2 cellular contexts compared by ENCODE assay signal in the genomic region with DNA sequence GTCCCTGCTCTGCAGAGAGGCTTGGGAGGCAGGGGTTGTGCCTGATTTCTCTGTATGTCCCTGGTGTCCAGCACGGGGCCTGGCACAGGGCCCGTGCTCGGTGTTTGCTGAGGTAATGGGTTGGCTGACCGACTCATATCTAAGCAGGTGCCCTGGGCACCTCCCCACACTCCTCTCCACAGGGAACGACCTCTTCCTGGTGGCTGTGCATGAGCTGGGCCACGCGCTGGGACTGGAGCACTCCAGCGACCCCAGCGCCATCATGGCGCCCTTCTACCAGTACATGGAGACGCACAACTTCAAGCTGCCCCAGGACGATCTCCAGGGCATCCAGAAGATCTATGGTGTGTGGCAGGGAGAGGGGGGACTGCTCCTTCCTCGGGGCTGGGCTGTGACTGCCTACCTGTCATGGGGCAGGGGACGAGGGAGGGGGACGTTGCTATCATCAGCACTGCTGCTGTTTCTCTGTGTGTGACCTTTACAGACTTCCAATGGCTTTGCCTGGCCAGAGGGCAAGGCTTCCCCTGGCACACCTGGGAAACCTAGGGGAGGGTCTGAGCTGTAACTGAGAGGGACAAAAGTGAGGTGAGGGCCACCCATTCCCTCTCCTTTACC.
TF ChIP-seq lines count a peak whose summit lies in the region.

No MANE protein-coding gene starts in this region.

TF ChIP-seq in GM23338, 12 proteins besides CTCF, POLR2A, EP300 and RAD21:
- TF ChIP-seq STAT1 (IDR thresholded peaks at IDR 0.05; ENCODE audit: unreplicated experiment), result no peak
- TF ChIP-seq, protein P1, sequence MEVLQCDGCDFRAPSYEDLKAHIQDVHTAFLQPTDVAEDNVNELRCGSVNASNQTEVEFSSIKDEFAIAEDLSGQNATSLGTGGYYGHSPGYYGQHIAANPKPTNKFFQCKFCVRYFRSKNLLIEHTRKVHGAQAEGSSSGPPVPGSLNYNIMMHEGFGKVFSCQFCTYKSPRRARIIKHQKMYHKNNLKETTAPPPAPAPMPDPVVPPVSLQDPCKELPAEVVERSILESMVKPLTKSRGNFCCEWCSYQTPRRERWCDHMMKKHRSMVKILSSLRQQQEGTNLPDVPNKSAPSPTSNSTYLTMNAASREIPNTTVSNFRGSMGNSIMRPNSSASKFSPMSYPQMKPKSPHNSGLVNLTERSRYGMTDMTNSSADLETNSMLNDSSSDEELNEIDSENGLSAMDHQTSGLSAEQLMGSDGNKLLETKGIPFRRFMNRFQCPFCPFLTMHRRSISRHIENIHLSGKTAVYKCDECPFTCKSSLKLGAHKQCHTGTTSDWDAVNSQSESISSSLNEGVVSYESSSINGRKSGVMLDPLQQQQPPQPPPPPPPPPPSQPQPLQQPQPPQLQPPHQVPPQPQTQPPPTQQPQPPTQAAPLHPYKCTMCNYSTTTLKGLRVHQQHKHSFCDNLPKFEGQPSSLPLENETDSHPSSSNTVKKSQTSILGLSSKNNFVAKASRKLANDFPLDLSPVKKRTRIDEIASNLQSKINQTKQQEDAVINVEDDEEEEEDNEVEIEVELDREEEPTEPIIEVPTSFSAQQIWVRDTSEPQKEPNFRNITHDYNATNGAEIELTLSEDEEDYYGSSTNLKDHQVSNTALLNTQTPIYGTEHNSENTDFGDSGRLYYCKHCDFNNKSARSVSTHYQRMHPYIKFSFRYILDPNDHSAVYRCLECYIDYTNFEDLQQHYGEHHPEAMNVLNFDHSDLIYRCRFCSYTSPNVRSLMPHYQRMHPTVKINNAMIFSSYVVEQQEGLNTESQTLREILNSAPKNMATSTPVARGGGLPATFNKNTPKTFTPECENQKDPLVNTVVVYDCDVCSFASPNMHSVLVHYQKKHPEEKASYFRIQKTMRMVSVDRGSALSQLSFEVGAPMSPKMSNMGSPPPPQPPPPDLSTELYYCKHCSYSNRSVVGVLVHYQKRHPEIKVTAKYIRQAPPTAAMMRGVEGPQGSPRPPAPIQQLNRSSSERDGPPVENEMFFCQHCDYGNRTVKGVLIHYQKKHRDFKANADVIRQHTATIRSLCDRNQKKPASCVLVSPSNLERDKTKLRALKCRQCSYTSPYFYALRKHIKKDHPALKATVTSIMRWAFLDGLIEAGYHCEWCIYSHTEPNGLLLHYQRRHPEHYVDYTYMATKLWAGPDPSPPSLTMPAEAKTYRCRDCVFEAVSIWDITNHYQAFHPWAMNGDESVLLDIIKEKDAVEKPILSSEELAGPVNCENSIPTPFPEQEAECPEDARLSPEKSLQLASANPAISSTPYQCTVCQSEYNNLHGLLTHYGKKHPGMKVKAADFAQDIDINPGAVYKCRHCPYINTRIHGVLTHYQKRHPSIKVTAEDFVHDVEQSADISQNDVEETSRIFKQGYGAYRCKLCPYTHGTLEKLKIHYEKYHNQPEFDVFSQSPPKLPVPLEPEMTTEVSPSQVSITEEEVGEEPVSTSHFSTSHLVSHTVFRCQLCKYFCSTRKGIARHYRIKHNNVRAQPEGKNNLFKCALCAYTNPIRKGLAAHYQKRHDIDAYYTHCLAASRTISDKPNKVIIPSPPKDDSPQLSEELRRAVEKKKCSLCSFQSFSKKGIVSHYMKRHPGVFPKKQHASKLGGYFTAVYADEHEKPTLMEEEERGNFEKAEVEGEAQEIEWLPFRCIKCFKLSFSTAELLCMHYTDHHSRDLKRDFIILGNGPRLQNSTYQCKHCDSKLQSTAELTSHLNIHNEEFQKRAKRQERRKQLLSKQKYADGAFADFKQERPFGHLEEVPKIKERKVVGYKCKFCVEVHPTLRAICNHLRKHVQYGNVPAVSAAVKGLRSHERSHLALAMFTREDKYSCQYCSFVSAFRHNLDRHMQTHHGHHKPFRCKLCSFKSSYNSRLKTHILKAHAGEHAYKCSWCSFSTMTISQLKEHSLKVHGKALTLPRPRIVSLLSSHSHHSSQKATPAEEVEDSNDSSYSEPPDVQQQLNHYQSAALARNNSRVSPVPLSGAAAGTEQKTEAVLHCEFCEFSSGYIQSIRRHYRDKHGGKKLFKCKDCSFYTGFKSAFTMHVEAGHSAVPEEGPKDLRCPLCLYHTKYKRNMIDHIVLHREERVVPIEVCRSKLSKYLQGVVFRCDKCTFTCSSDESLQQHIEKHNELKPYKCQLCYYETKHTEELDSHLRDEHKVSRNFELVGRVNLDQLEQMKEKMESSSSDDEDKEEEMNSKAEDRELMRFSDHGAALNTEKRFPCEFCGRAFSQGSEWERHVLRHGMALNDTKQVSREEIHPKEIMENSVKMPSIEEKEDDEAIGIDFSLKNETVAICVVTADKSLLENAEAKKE (CRISPR knock-in tag; IDR thresholded peaks at IDR 0.05), result no peak
- TF ChIP-seq CREB1 (CRISPR knock-in tag; IDR thresholded peaks at IDR 0.05; ENCODE audit: low read depth), result no peak
- no peak for TF ChIP-seq REST (IDR thresholded peaks at IDR 0.05; ENCODE audit: unreplicated experiment)
- TF ChIP-seq, protein P2, sequence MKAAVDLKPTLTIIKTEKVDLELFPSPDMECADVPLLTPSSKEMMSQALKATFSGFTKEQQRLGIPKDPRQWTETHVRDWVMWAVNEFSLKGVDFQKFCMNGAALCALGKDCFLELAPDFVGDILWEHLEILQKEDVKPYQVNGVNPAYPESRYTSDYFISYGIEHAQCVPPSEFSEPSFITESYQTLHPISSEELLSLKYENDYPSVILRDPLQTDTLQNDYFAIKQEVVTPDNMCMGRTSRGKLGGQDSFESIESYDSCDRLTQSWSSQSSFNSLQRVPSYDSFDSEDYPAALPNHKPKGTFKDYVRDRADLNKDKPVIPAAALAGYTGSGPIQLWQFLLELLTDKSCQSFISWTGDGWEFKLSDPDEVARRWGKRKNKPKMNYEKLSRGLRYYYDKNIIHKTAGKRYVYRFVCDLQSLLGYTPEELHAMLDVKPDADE (IDR thresholded peaks at IDR 0.05), result no peak
- TF ChIP-seq EZH2 (IDR thresholded peaks at IDR 0.05; ENCODE audit: low read depth, unreplicated experiment), result no peak

TF ChIP-seq in SK-N-SH, 30 proteins besides CTCF, POLR2A, EP300 and RAD21:
- TF ChIP-seq YY1 (IDR thresholded peaks at IDR 0.05; ENCODE audit: low read depth) (no peak), CHD2 (IDR thresholded peaks at IDR 0.05; ENCODE audit: low read length, partially characterized antibody) (no peak), SIN3A (IDR thresholded peaks at IDR 0.05; ENCODE audit: borderline replicate concordance, low read depth, low read length) (no peak), RCOR1 (IDR thresholded peaks at IDR 0.05; ENCODE audit: low read length) (no peak), JUND (IDR thresholded peaks at IDR 0.05) (no peak), TEAD4 (IDR thresholded peaks at IDR 0.05; ENCODE audit: borderline replicate concordance, insufficient read depth) (no peak), NFIC (IDR thresholded peaks at IDR 0.05; ENCODE audit: borderline replicate concordance) (no peak), MXI1 (IDR thresholded peaks at IDR 0.05; ENCODE audit: low read depth, low read length) (no peak)
TF ChIP-seq in SK-N-SH: peak in this region for 0.
